ENCODE assay signal across 31 cellular contexts in genomic region chr17:49041527-49041926, GRCh38. TPM values are rescaled to one million over a fixed set of nuclear protein-coding genes. Genes with fewer than 3 reads are reported as not detected.
"Had no signal": no experiment of that assay in that cellular context is flagged by ENCODE, and none has a peak within 500 bp of the region (broad histone marks: within the 10 kb centered on the region; RNA-seq: fewer than 3 reads in every experiment).

No MANE protein-coding gene starts in this region.

- ATAC-seq: natural killer cell; psoas muscle; right cardiac atrium; sciatic nerve; stimulated activated memory B cell treated with anti-CD40 and anti-IgM and Interleukin-4, amounts not matched to agents 10 μg/mL and 1 μg/mL and 100 μg/mL, for 72 hours; stimulated activated naive CD8-positive, alpha-beta T cell treated with anti-CD3 and anti-CD28 coated beads, Interleukin-15, amount 100 ng/mL, for 72 hours; stimulated activated naive CD8-positive, alpha-beta T cell treated with anti-CD3 and anti-CD28 coated beads, Interleukin-15, Interleukin-2, amounts not matched to agents 100 U/mL and 50 U/mL, for 24 hours; upper lobe of right lung had no signal

- DNase-seq: natural killer cell; occipital lobe; ovary; posterior cingulate gyrus; psoas muscle; right cardiac atrium; spleen; stimulated activated CD4-positive, alpha-beta T cell treated with anti-CD3 and anti-CD28 coated beads, Interleukin-12 subunit alpha, Interleukin-12 subunit beta, amount 100 ng/mL, for 4 hours; stimulated activated CD4-positive, alpha-beta T cell treated with anti-CD3 and anti-CD28 coated beads, Interleukin-1b, Interleukin-23, amount 100 ng/mL, for 48 hours; stimulated activated CD4-positive, alpha-beta T cell treated with anti-CD3 and anti-CD28 coated beads, Interleukin-4, amount 100 ng/mL, for 1 hour; stimulated activated CD4-positive, alpha-beta T cell treated with anti-CD3 and anti-CD28 coated beads, Interleukin-4, amount 100 ng/mL, for 4 hours; stimulated activated CD8-positive, alpha-beta memory T cell treated with anti-CD3 and anti-CD28 coated beads, Interleukin-4, amount 100 ng/mL, for 48 hours; stimulated activated naive CD4-positive, alpha-beta T cell; stimulated activated naive CD8-positive, alpha-beta T cell treated with anti-CD3 and anti-CD28 coated beads, Interleukin-15, amount 100 ng/mL, for 72 hours; stimulated activated naive CD8-positive, alpha-beta T cell treated with anti-CD3 and anti-CD28 coated beads, Interleukin-15, Interleukin-2, amounts not matched to agents 100 U/mL and 50 U/mL, for 24 hours; substantia nigra; testis; tibial artery; transverse colon; upper lobe of right lung; uterus had no signal

- H3K4me1 Mint-ChIP-seq: natural killer cell; nephron; neural progenitor cell; stimulated activated memory B cell treated with anti-CD40 and anti-IgM and Interleukin-4, amounts not matched to agents 10 μg/mL and 1 μg/mL and 100 μg/mL, for 72 hours; stimulated activated naive CD8-positive, alpha-beta T cell treated with anti-CD3 and anti-CD28 coated beads, Interleukin-15, amount 100 ng/mL, for 72 hours had no signal

- H3K27me3 Mint-ChIP-seq: progenitor cell of endocrine pancreas, type B pancreatic cell had no signal

- H3K27ac Mint-ChIP-seq: natural killer cell; nephron; neural progenitor cell; progenitor cell of endocrine pancreas; stimulated activated memory B cell treated with anti-CD40 and anti-IgM and Interleukin-4, amounts not matched to agents 10 μg/mL and 1 μg/mL and 100 μg/mL, for 72 hours; type B pancreatic cell had no signal

- H2AFZ ChIP-seq: neural progenitor cell, parathyroid adenoma had no signal

- H3K4me2 ChIP-seq: neural progenitor cell, smooth muscle cell had no signal

- H3K27me3 ChIP-seq: neural progenitor cell, ovary, testis, transverse colon, uterus had no signal

- H3K36me3 ChIP-seq: ovary, spleen, suprapubic skin, tibial artery, transverse colon, upper lobe of right lung, uterus had no signal

- H3K4me3 ChIP-seq: neural progenitor cell, ovary, psoas muscle, skin epidermis, smooth muscle cell, spleen, suprapubic skin, testis, tibial artery, transverse colon, upper lobe of right lung, uterus had no signal

- H3K4me1 ChIP-seq: neural progenitor cell, parathyroid adenoma, psoas muscle, spleen, suprapubic skin, testis, tibial artery, transverse colon, upper lobe of right lung, uterus had no signal

- H3K9me3 ChIP-seq: ovary, psoas muscle, spleen, suprapubic skin, testis, tibial artery, transverse colon, upper lobe of right lung, uterus had no signal

- H3K36me3 Mint-ChIP-seq: natural killer cell; stimulated activated memory B cell treated with anti-CD40 and anti-IgM and Interleukin-4, amounts not matched to agents 10 μg/mL and 1 μg/mL and 100 μg/mL, for 72 hours had no signal

- H3K79me2 ChIP-seq: parathyroid adenoma had no signal

- H3K27ac ChIP-seq: neural progenitor cell, ovary, parathyroid adenoma, psoas muscle, skin epidermis, spleen, suprapubic skin, testis, tibial artery, transverse colon, upper lobe of right lung, uterus had no signal

- H3K9ac ChIP-seq: neural progenitor cell, parathyroid adenoma had no signal

- H3K4me3 Mint-ChIP-seq: natural killer cell; nephron; neural progenitor cell; stimulated activated memory B cell treated with anti-CD40 and anti-IgM and Interleukin-4, amounts not matched to agents 10 μg/mL and 1 μg/mL and 100 μg/mL, for 72 hours; stimulated activated naive CD8-positive, alpha-beta T cell treated with anti-CD3 and anti-CD28 coated beads, Interleukin-15, amount 100 ng/mL, for 72 hours; type B pancreatic cell had no signal

- H3K9me3 Mint-ChIP-seq: natural killer cell; nephron; neural progenitor cell; stimulated activated memory B cell treated with anti-CD40 and anti-IgM and Interleukin-4, amounts not matched to agents 10 μg/mL and 1 μg/mL and 100 μg/mL, for 72 hours; stimulated activated naive CD8-positive, alpha-beta T cell treated with anti-CD3 and anti-CD28 coated beads, Interleukin-15, amount 100 ng/mL, for 72 hours; type B pancreatic cell had no signal

RNA-seq across cellular contexts. Expression of gene IGF2BP1, which starts 44.3 kb away (rescaled TPM):
- total RNA-seq: natural killer cell, psoas muscle, right cardiac atrium, sciatic nerve, spleen, suprapubic skin, upper lobe of right lung had no signal
- polyA plus RNA-seq: psoas muscle, right cardiac atrium had no signal
